In genomic region chr6:151034825-151035781, GRCh38 we compare ENCODE assay signal across 19 cellular contexts.
DNase-seq lines count a peak whose midpoint lies in the region; ATAC-seq and TF ChIP-seq lines count a peak whose summit lies in the region.
"Had no signal": no experiment of that assay in that cellular context is flagged by ENCODE, and none has a peak within 500 bp of the region (broad histone marks: within the 10 kb centered on the region; RNA-seq: fewer than 3 reads in every experiment).

No MANE protein-coding gene starts in this region.

- no peak overlapping the region for H3K4me3 Mint-ChIP-seq in neural progenitor cell
- H3K4me3 Mint-ChIP-seq: dendritic cell treated with granulocyte-macrophage colony-stimulating factor and Interleukin-4, amounts not matched to agents 40 ng/mL and 50 ng/mL, for 4 days; immature natural killer cell had no signal

- H3K36me3 ChIP-seq in SK-N-SH (replicated peaks in 1 of 2; ENCODE audit: control insufficient read depth in 1 of 2, insufficient read depth in 2 of 2, low read length in 1 of 2) (peaks cover 22 to 38% of the 10 kb centered on the region in 2 experiments), neural progenitor cell (no peaks in the 10 kb centered on the region), transverse colon (no peaks in the 10 kb centered on the region)

- H3K36me3 Mint-ChIP-seq in neural progenitor cell = peaks cover 50% of the 10 kb centered on the region

- H3K27me3 Mint-ChIP-seq in neural progenitor cell (ENCODE audit: insufficient read depth, low read depth) = peaks cover 5% of the 10 kb centered on the region
- H3K27me3 Mint-ChIP-seq: dendritic cell treated with granulocyte-macrophage colony-stimulating factor and Interleukin-4, amounts not matched to agents 40 ng/mL and 50 ng/mL, for 4 days had no signal

- TF ChIP-seq EP300 in SK-N-SH (IDR thresholded peaks at IDR 0.05; ENCODE audit: borderline replicate concordance in 1 of 2, low read depth in 1 of 2, low read length in 1 of 2) (no peak), transverse colon (IDR thresholded peaks at IDR 0.05; ENCODE audit: low read depth) (no peak)

- H3K9ac ChIP-seq in SK-N-SH (peak overlapping the region; percentile 59; the same call in 1 of the 2 replicates), neural progenitor cell (no peak overlapping the region)

- H2AFZ ChIP-seq in SK-N-SH (ENCODE audit: low read depth) (no peak overlapping the region), neural progenitor cell (replicated peaks) (no peak overlapping the region)

- no peak for DNase-seq in SK-N-SH
- no peak for DNase-seq in foreskin keratinocyte
- DNase-seq in neural progenitor cell (ENCODE audit: low spot score) = peak; percentile 18
- no peak for DNase-seq in transverse colon
- DNase-seq in SKM-1 (lab: John Stamatoyannopoulos, UW; ENCODE audit: unreplicated experiment) = no peak
- DNase-seq in SKM-1 treated with dmso at 0.1 percent for 144 hours (lab: John Stamatoyannopoulos, UW; ENCODE audit: unreplicated experiment) = no peak
- DNase-seq: 8988T; activated CD4-positive, alpha-beta T cell treated with anti-CD3 and anti-CD28 coated beads, Interleukin-2, amount 50 U/mL, for 1 hour; activated naive CD4-positive, alpha-beta T cell; aorta; C1 segment of cervical spinal cord; DMS 273 treated with DMSO at 0.1 percent for 48 hours; immature natural killer cell; KG1; SW 1271; trophoblast cell had no signal

- H3K4me3 ChIP-seq in SK-N-SH (ENCODE audit: low read depth in 2 of 2, low read length in 1 of 2) (no peak overlapping the region), neural progenitor cell (no peak overlapping the region), transverse colon (no peak overlapping the region)

- H4K20me1 ChIP-seq in SK-N-SH (ENCODE audit: insufficient read depth) (no peaks in the 10 kb centered on the region), neural progenitor cell (ENCODE audit: low read depth) (no peaks in the 10 kb centered on the region)

- intact Hi-C loops in transverse colon (cut with DNase I; ENCODE audit: low total_unique reads) = no loop called here

- peaks cover 31% of the 10 kb centered on the region for H3F3A ChIP-seq in SK-N-SH (replicated peaks; ENCODE audit: insufficient read depth)
- no peaks in the 10 kb centered on the region for H3F3A ChIP-seq in neural progenitor cell (ENCODE audit: low read depth)

- peak overlapping the region in 1 of 2 experiments; percentile 96; a peak in 2 of 4 replicates for H3K27ac ChIP-seq in SK-N-SH (ENCODE audit: low read depth in 2 of 2, low read length in 1 of 2)
- peak overlapping the region; percentile 70 for H3K27ac ChIP-seq in foreskin keratinocyte
- H3K27ac ChIP-seq in neural progenitor cell = no peak overlapping the region
- peak overlapping the region in 3 of 4 donors; percentile 70 to 79 (median 75) for H3K27ac ChIP-seq in transverse colon

- no peaks in the 10 kb centered on the region for H3K9me3 ChIP-seq in SK-N-SH
- H3K9me3 ChIP-seq in neural progenitor cell (ENCODE audit: low read depth) = no peaks in the 10 kb centered on the region
- H3K9me3 ChIP-seq in transverse colon = no peaks in the 10 kb centered on the region

- peak overlapping the region; percentile 94 for H3K27ac Mint-ChIP-seq in neural progenitor cell
- H3K27ac Mint-ChIP-seq: dendritic cell treated with granulocyte-macrophage colony-stimulating factor and Interleukin-4, amounts not matched to agents 40 ng/mL and 50 ng/mL, for 4 days; immature natural killer cell had no signal

- in situ Hi-C loops in transverse colon (cut with MboI; ENCODE audit: low pct_ligation_motif_present in 1 of 4, low pct_unique_long_range_greater_than_20kb in 1 of 4, low sequenced_read_pairs in 3 of 4) = no loop called here

- H3K4me1 Mint-ChIP-seq in neural progenitor cell = peaks cover 62% of the 10 kb centered on the region
- H3K4me1 Mint-ChIP-seq: immature natural killer cell had no signal

- no peak for TF ChIP-seq POLR2A in transverse colon (IDR thresholded peaks at IDR 0.05)

- POLR2A ChIA-PET in SK-N-SH (lab: Yijun Ruan, JAX) = no interaction called here

- H3K4me1 ChIP-seq in SK-N-SH (ENCODE audit: control insufficient read depth in 1 of 2, insufficient read depth in 2 of 2, low read depth in 1 of 2, low read length in 1 of 2) (peaks cover 0 to 5% of the 10 kb centered on the region in 2 experiments; a peak in 1 of 4 replicates), foreskin keratinocyte (peaks cover 19% of the 10 kb centered on the region), neural progenitor cell (peaks cover 14% of the 10 kb centered on the region), transverse colon (peaks cover 0 to 15% (median 7%) of the 10 kb centered on the region in 4 donors)

- H3K4me2 ChIP-seq in SK-N-SH (no peak overlapping the region), neural progenitor cell (peak overlapping the region; percentile 36)

- TF ChIP-seq RAD21 in SK-N-SH (IDR thresholded peaks at IDR 0.05; ENCODE audit: low read length) = no peak

- H3K79me2 ChIP-seq in SK-N-SH (ENCODE audit: insufficient read depth) (peaks cover 14% of the 10 kb centered on the region; the same call in 1 of the 2 replicates), neural progenitor cell (ENCODE audit: low read depth) (no peaks in the 10 kb centered on the region)

- ATAC-seq in SK-N-SH treated with all-trans-retinoic acid at 6 μM for 48 hours (no peak), foreskin keratinocyte (no peak), HG03354 (IDR thresholded peaks at IDR 0.05; ENCODE audit: poor library complexity, severe bottlenecking, unreplicated experiment) (no peak)

- no peaks in the 10 kb centered on the region for H3K9me2 ChIP-seq in SK-N-SH

- H3K27me3 ChIP-seq in SK-N-SH (ENCODE audit: insufficient read depth) (no peaks in the 10 kb centered on the region), foreskin keratinocyte (no peaks in the 10 kb centered on the region), neural progenitor cell (no peaks in the 10 kb centered on the region), transverse colon (no peaks in the 10 kb centered on the region)

- no peak for TF ChIP-seq CTCF in SK-N-SH (IDR thresholded peaks at IDR 0.05)
- TF ChIP-seq CTCF in foreskin keratinocyte (conservative IDR thresholded peaks at IDR 0.05) = no peak
- TF ChIP-seq CTCF in neural progenitor cell (IDR thresholded peaks at IDR 0.05) = no peak
- TF ChIP-seq CTCF in transverse colon (IDR thresholded peaks at IDR 0.05) = no peak

- peaks cover 16% of the 10 kb centered on the region for H3K9me3 Mint-ChIP-seq in neural progenitor cell
- H3K9me3 Mint-ChIP-seq: dendritic cell treated with granulocyte-macrophage colony-stimulating factor and Interleukin-4, amounts not matched to agents 40 ng/mL and 50 ng/mL, for 4 days; immature natural killer cell had no signal

- CTCF ChIA-PET in SK-N-SH (lab: Yijun Ruan, JAX) = interaction anchor here (1.8 kb wide), 1 partner anchor 21 kb away, joined by 7 read pairs; no protein-coding TSS in a partner anchor

- 95% methylated on average over 10 of the region's 10 CpGs for WGBS in SK-N-SH (ENCODE audit: low lambda C conversion rate)
- 91 to 93% methylated on average over 9 to 10 of the region's 10 CpGs for WGBS in transverse colon (ENCODE audit: low coverage in 1 of 2), 2 donors

TF ChIP-seq in SK-N-SH, 30 proteins besides CTCF, POLR2A, EP300 and RAD21 (continues in another document):
- no peak for TF ChIP-seq JUND (IDR thresholded peaks at IDR 0.05)
- TF ChIP-seq RFX5 (IDR thresholded peaks at IDR 0.05; ENCODE audit: low read length) = no peak
- no peak for TF ChIP-seq POLR2AphosphoS5 (IDR thresholded peaks at IDR 0.05; ENCODE audit: low read depth, low read length)
- no peak for TF ChIP-seq ZBTB33 (IDR thresholded peaks at IDR 0.05; ENCODE audit: borderline replicate concordance, low read depth)
- TF ChIP-seq NFIC (IDR thresholded peaks at IDR 0.05; ENCODE audit: borderline replicate concordance) = no peak
- TF ChIP-seq GATA2 (CRISPR knock-in tag; IDR thresholded peaks at IDR 0.05) = no peak

TF ChIP-seq in SK-N-SH treated with all-trans-retinoic acid at 6 μM for 48 hours, 23 proteins besides CTCF, POLR2A, EP300 and RAD21 (continues in another document):
- no peak for TF ChIP-seq CSRNP3 (CRISPR knock-in tag; IDR thresholded peaks at IDR 0.05)
- no peak for TF ChIP-seq ARNTL (CRISPR knock-in tag; IDR thresholded peaks at IDR 0.05; ENCODE audit: borderline replicate concordance, low read depth)
- TF ChIP-seq TOX (CRISPR knock-in tag; IDR thresholded peaks at IDR 0.05; ENCODE audit: borderline replicate concordance) = no peak
- no peak for TF ChIP-seq SNAI2 (CRISPR knock-in tag; IDR thresholded peaks at IDR 0.05)
- no peak for TF ChIP-seq TCF4 (CRISPR knock-in tag; IDR thresholded peaks at IDR 0.05; ENCODE audit: borderline replicate concordance)
- no peak for TF ChIP-seq ESRRG (CRISPR knock-in tag; IDR thresholded peaks at IDR 0.05)
- no peak for TF ChIP-seq PPARA (CRISPR knock-in tag; IDR thresholded peaks at IDR 0.05; ENCODE audit: borderline replicate concordance)
- no peak for TF ChIP-seq CSDC2 (CRISPR knock-in tag; IDR thresholded peaks at IDR 0.05)
- TF ChIP-seq ISL1 (CRISPR knock-in tag; IDR thresholded peaks at IDR 0.05) = no peak
- no peak for TF ChIP-seq GLIS3 (CRISPR knock-in tag; IDR thresholded peaks at IDR 0.05)
